ENCODE assay signal across 15 cellular contexts in genomic region chr4:53123171-53123570, GRCh38.
DNase-seq lines count a peak whose midpoint lies in the region; ATAC-seq and TF ChIP-seq lines count a peak whose summit lies in the region.
"Had no signal": no experiment of that assay in that cellular context is flagged by ENCODE, and none has a peak within 500 bp of the region (broad histone marks: within the 10 kb centered on the region; RNA-seq: fewer than 3 reads in every experiment).

No MANE protein-coding gene starts in this region.

- H3K4me2 ChIP-seq in fibroblast of lung (ENCODE audit: extremely low read depth, insufficient read depth, low read length) = peak overlapping the region; percentile 3
- no peak overlapping the region for H3K4me2 ChIP-seq in mesenchymal stem cell (ENCODE audit: low read length, poor library complexity, severe bottlenecking)
- H3K4me2 ChIP-seq: A549, GM23338 had no signal

- H3K4me3 Mint-ChIP-seq in stimulated activated naive CD8-positive, alpha-beta T cell treated with anti-CD3 and anti-CD28 coated beads, Interleukin-15, amount 100 ng/mL, for 72 hours = no peak overlapping the region
- H3K4me3 Mint-ChIP-seq: CD4-positive, alpha-beta memory T cell; GM23338 had no signal

- H2AFZ ChIP-seq in fibroblast of lung (ENCODE audit: low read length) = no peak overlapping the region
- no peak overlapping the region for H2AFZ ChIP-seq in mesenchymal stem cell (ENCODE audit: low read depth, low read length)
- H2AFZ ChIP-seq: GM23338 had no signal

- H4K91ac ChIP-seq in mesenchymal stem cell (ENCODE audit: low read length) = no peak overlapping the region

- H2BK120ac ChIP-seq in mesenchymal stem cell (ENCODE audit: low read depth, low read length) = no peak overlapping the region

- no peaks in the 10 kb centered on the region for H3K27me3 Mint-ChIP-seq in stimulated activated naive CD8-positive, alpha-beta T cell treated with anti-CD3 and anti-CD28 coated beads, Interleukin-15, amount 100 ng/mL, for 72 hours
- H3K27me3 Mint-ChIP-seq: CD4-positive, alpha-beta memory T cell had no signal

- H3K27me3 ChIP-seq in fibroblast of lung (ENCODE audit: control insufficient read depth, insufficient read depth, low read length) = no peaks in the 10 kb centered on the region
- H3K27me3 ChIP-seq in mesenchymal stem cell (ENCODE audit: control insufficient read depth in 1 of 2, insufficient read depth in 1 of 2, low read length in 2 of 2) = no peaks in the 10 kb centered on the region
- H3K27me3 ChIP-seq: BE2C had no signal

- no peak overlapping the region for H3K4ac ChIP-seq in mesenchymal stem cell (ENCODE audit: low read depth in 1 of 2, low read length in 2 of 2)

- H2BK12ac ChIP-seq in mesenchymal stem cell (ENCODE audit: low read length in 2 of 2) = peak overlapping the region in 1 of 2 experiments; percentile 95

- H3K23ac ChIP-seq in mesenchymal stem cell (ENCODE audit: low read length in 2 of 2) = no peak overlapping the region

- H3K4me1 ChIP-seq in fibroblast of lung (ENCODE audit: control insufficient read depth, extremely low read depth, insufficient read depth, low read length) = peaks cover 6% of the 10 kb centered on the region
- H3K4me1 ChIP-seq in mesenchymal stem cell (ENCODE audit: control insufficient read depth, insufficient read depth, low read depth, low read length) = peaks cover 1% of the 10 kb centered on the region
- H3K4me1 ChIP-seq: A549, BE2C had no signal

- H3K79me1 ChIP-seq in mesenchymal stem cell (replicated peaks; ENCODE audit: low read length, poor library complexity, severe bottlenecking) = peaks cover 5% of the 10 kb centered on the region

- no peak overlapping the region for H4K8ac ChIP-seq in mesenchymal stem cell (ENCODE audit: low read length)

- no peaks in the 10 kb centered on the region for H3K4me1 Mint-ChIP-seq in stimulated activated naive CD8-positive, alpha-beta T cell treated with anti-CD3 and anti-CD28 coated beads, Interleukin-15, amount 100 ng/mL, for 72 hours

- H3K9me3 Mint-ChIP-seq in stimulated activated naive CD8-positive, alpha-beta T cell treated with anti-CD3 and anti-CD28 coated beads, Interleukin-15, amount 100 ng/mL, for 72 hours = no peaks in the 10 kb centered on the region
- H3K9me3 Mint-ChIP-seq: CD4-positive, alpha-beta memory T cell; GM23338 had no signal

- no peaks in the 10 kb centered on the region for H4K20me1 ChIP-seq in fibroblast of lung (ENCODE audit: control insufficient read depth, extremely low read depth, insufficient read depth, low read length)

- H3K14ac ChIP-seq in mesenchymal stem cell (ENCODE audit: low read length in 2 of 2) = no peak overlapping the region

- no peaks in the 10 kb centered on the region for H3K9me3 ChIP-seq in fibroblast of lung (ENCODE audit: control insufficient read depth, insufficient read depth, low read depth, low read length)
- H3K9me3 ChIP-seq in mesenchymal stem cell (ENCODE audit: control insufficient read depth, low read length) = no peaks in the 10 kb centered on the region
- H3K9me3 ChIP-seq: A549, BE2C had no signal

- DNase-seq in NCI-H774 (lab: John Stamatoyannopoulos, UW) = peak; percentile 2
- DNase-seq in fibroblast of lung (ENCODE audit: low read depth in 2 of 2) = no peak
- DNase-seq in mesenchymal stem cell = peak; percentile 33
- no peak for DNase-seq in omental fat pad (ENCODE audit: low spot score)
- DNase-seq in stimulated activated naive CD8-positive, alpha-beta T cell treated with anti-CD3 and anti-CD28 coated beads, Interleukin-15, amount 100 ng/mL, for 72 hours = no peak
- no peak for DNase-seq in effector CD4-positive, alpha-beta T cell
- DNase-seq: BE2C; CD4-positive, alpha-beta memory T cell; DMS79; H7 had no signal

- no peaks in the 10 kb centered on the region for H3K79me2 ChIP-seq in fibroblast of lung (ENCODE audit: control insufficient read depth, insufficient read depth, low read length)

- no peak overlapping the region for H2AK5ac ChIP-seq in mesenchymal stem cell (ENCODE audit: low read length, severe bottlenecking)

- no peak overlapping the region for H2BK15ac ChIP-seq in mesenchymal stem cell (ENCODE audit: low read depth, poor library complexity, severe bottlenecking)

- H3K36me3 ChIP-seq in fibroblast of lung (ENCODE audit: control insufficient read depth, insufficient read depth, low read length) (no peaks in the 10 kb centered on the region), mesenchymal stem cell (ENCODE audit: control insufficient read depth in 1 of 2, insufficient read depth in 2 of 2, low read depth in 1 of 2, low read length in 2 of 2) (no peaks in the 10 kb centered on the region)
- H3K36me3 ChIP-seq: BE2C had no signal

- no peak overlapping the region for H3K27ac ChIP-seq in fibroblast of lung (ENCODE audit: insufficient read depth, low read length)
- H3K27ac ChIP-seq in mesenchymal stem cell (ENCODE audit: low read length, poor library complexity, severe bottlenecking) = no peak overlapping the region
- H3K27ac ChIP-seq: A549, C4-2B, HL-60 had no signal

- H3K9ac ChIP-seq in fibroblast of lung (ENCODE audit: insufficient read depth, low read length) (no peak overlapping the region), mesenchymal stem cell (ENCODE audit: low read length) (no peak overlapping the region)

- WGBS in mesenchymal stem cell = 64% methylated on average over 2 of the region's 2 CpGs

- peak overlapping the region in 1 of 2 experiments; percentile 19 for H3K18ac ChIP-seq in mesenchymal stem cell (ENCODE audit: low read depth in 1 of 2, low read length in 2 of 2)

- TF ChIP-seq CTCF in fibroblast of lung (conservative IDR thresholded peaks at IDR 0.05 in 1 of 2, IDR thresholded peaks at IDR 0.05 in 1 of 2; ENCODE audit: low read depth in 1 of 2, low read length in 2 of 2) (no peak), omental fat pad (IDR thresholded peaks at IDR 0.05) (no peak)

- no peak overlapping the region for H3K27ac Mint-ChIP-seq in stimulated activated naive CD8-positive, alpha-beta T cell treated with anti-CD3 and anti-CD28 coated beads, Interleukin-15, amount 100 ng/mL, for 72 hours
- H3K27ac Mint-ChIP-seq: CD4-positive, alpha-beta memory T cell; GM23338 had no signal

- no peak overlapping the region for H3K4me3 ChIP-seq in fibroblast of lung (replicated peaks in 1 of 4; ENCODE audit: control extremely low read depth in 1 of 4, insufficient read depth in 1 of 4, low read depth in 3 of 4, low read length in 4 of 4)
- H3K4me3 ChIP-seq in mesenchymal stem cell (ENCODE audit: insufficient read depth in 1 of 2, low read depth in 1 of 2, low read length in 2 of 2) = no peak overlapping the region
- H3K4me3 ChIP-seq: A549, GM12878, GM23338 had no signal

- H2BK5ac ChIP-seq in mesenchymal stem cell (ENCODE audit: low read depth, low read length, poor library complexity, severe bottlenecking) = no peak overlapping the region

- ATAC-seq in omental fat pad (ENCODE audit: low FRiP score) = no peak
- no peak for ATAC-seq in stimulated activated naive CD8-positive, alpha-beta T cell treated with anti-CD3 and anti-CD28 coated beads, Interleukin-15, amount 100 ng/mL, for 72 hours
- ATAC-seq: A549, GM23338 had no signal

Comparison
In these comparisons a context has a peak if more than half of its experiments do, and no peak if none do; other contexts are left out.
1. DNase-seq: peak in NCI-H774 (single experiment) and mesenchymal stem cell (single experiment); none in fibroblast of lung (0 of 2), omental fat pad (single experiment), stimulated activated naive CD8-positive, alpha-beta T cell treated with anti-CD3 and anti-CD28 coated beads, Interleukin-15, amount 100 ng/mL, for 72 hours (0 of 2) and effector CD4-positive, alpha-beta T cell (single experiment).